Comparison of ENCODE assay signal across 29 cellular contexts in the genomic region with DNA sequence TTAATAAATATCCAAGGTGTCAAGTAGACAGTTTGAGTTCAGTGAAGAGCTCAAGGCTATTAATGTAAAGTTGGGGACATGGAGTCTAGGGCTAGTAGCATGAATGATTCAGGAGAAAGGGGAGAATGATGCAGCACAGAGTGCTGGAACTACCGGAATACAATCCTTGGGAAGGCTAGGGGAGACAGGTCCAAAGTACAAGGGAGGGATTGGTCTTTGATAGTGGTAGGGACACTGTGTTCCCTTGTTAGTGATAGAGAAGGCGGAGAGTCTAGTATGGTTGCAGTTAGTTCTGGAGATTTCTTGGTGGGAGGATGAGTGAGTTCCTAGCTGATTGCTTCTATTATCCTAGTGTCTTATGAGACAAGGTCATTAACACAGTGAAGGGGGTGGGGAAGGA. TPM values are rescaled to one million over a fixed set of nuclear protein-coding genes. Genes with fewer than 3 reads are reported as not detected.
DNase-seq lines count a peak whose midpoint lies in the region; ATAC-seq and TF ChIP-seq lines count a peak whose summit lies in the region.
"Had no signal": no experiment of that assay in that cellular context is flagged by ENCODE, and none has a peak within 500 bp of the region (broad histone marks: within the 10 kb centered on the region; RNA-seq: fewer than 3 reads in every experiment).

No MANE protein-coding gene starts in this region.

- no peaks in the 10 kb centered on the region for H3K9me3 Mint-ChIP-seq in activated naive CD4-positive, alpha-beta T cell treated with anti-CD3 and anti-CD28 coated beads for 36 hours
- no peaks in the 10 kb centered on the region for H3K9me3 Mint-ChIP-seq in activated naive CD4-positive, alpha-beta T cell treated with anti-CD3 and anti-CD28 coated beads, Interleukin-2, amount 50 U/mL, for 72 hours
- no peaks in the 10 kb centered on the region for H3K9me3 Mint-ChIP-seq in effector memory CD8-positive, alpha-beta T cell
- H3K9me3 Mint-ChIP-seq: activated naive CD4-positive, alpha-beta T cell treated with anti-CD3 and anti-CD28 coated beads, Interleukin-2, amount 10 ng/mL, durations not matched to agents 7 days and 5 days; activated T-cell treated with anti-CD3 and anti-CD28 coated beads, Interleukin-2, amount 50 U/mL, for 4 hours had no signal

- no peak overlapping the region for H3K4me3 ChIP-seq in psoas muscle
- H3K4me3 ChIP-seq: cardiac muscle cell, esophagus muscularis mucosa, skin epidermis had no signal

- WGBS in psoas muscle, 3 donors = 47 to 97% (median 86%) methylated on average over 2 of the region's 2 CpGs

- no peak overlapping the region for H3K4me3 Mint-ChIP-seq in activated naive CD4-positive, alpha-beta T cell treated with anti-CD3 and anti-CD28 coated beads for 36 hours
- H3K4me3 Mint-ChIP-seq in effector memory CD8-positive, alpha-beta T cell = no peak overlapping the region
- H3K4me3 Mint-ChIP-seq: activated naive CD4-positive, alpha-beta T cell treated with anti-CD3 and anti-CD28 coated beads, Interleukin-2, amount 10 ng/mL, durations not matched to agents 7 days and 5 days; activated T-cell treated with anti-CD3 and anti-CD28 coated beads, Interleukin-2, amount 50 U/mL, for 4 hours; endodermal cell; naive B cell had no signal

- DNase-seq in activated naive CD4-positive, alpha-beta T cell treated with anti-CD3 and anti-CD28 coated beads for 36 hours = no peak
- no peak for DNase-seq in activated naive CD4-positive, alpha-beta T cell treated with anti-CD3 and anti-CD28 coated beads, Interleukin-2, amount 50 U/mL, for 72 hours (ENCODE audit: low spot score in 2 of 2)
- DNase-seq in HT-29 (ENCODE audit: low spot score) = peak; percentile 16
- no peak for DNase-seq in effector memory CD8-positive, alpha-beta T cell
- no peak for DNase-seq in psoas muscle
- no peak for DNase-seq in substantia nigra (lab: John Stamatoyannopoulos, UW)
- DNase-seq: ACHN; activated naive CD4-positive, alpha-beta T cell treated with anti-CD3 and anti-CD28 coated beads, Interleukin-2, amount 10 ng/mL, durations not matched to agents 7 days and 5 days; activated T-cell treated with anti-CD3 and anti-CD28 coated beads, Interleukin-2, amount 50 U/mL, for 4 hours; aorta; BE2C; endodermal cell; foreskin keratinocyte; GDM1; naive B cell; NCI-H1105; NCI-H2029; NCI-H526 treated with DMSO at 0.1 percent for 48 hours; nucleus accumbens; SIG-M5; stimulated activated CD8-positive, alpha-beta memory T cell treated with anti-CD3 and anti-CD28 coated beads, Interleukin-4, amount 100 ng/mL, for 48 hours; SW 1271 had no signal

- CTCF ChIA-PET in activated naive CD4-positive, alpha-beta T cell treated with anti-CD3 and anti-CD28 coated beads for 36 hours (lab: Charles Lee) = interaction anchor here (0.6 kb wide), 1 partner anchor 843 kb away, joined by 3 read pairs; no protein-coding TSS in a partner anchor

- H3K27ac ChIP-seq in psoas muscle (no peak overlapping the region), substantia nigra (ENCODE audit: low read depth, low read length, poor library complexity, severe bottlenecking) (no peak overlapping the region)
- H3K27ac ChIP-seq: cardiac muscle cell, esophagus muscularis mucosa, foreskin keratinocyte, skin epidermis had no signal

- H3K36me3 Mint-ChIP-seq in activated naive CD4-positive, alpha-beta T cell treated with anti-CD3 and anti-CD28 coated beads for 36 hours (ENCODE audit: low read depth) = peaks cover 5% of the 10 kb centered on the region
- H3K36me3 Mint-ChIP-seq in activated naive CD4-positive, alpha-beta T cell treated with anti-CD3 and anti-CD28 coated beads, Interleukin-2, amount 50 U/mL, for 72 hours = no peaks in the 10 kb centered on the region
- H3K36me3 Mint-ChIP-seq in effector memory CD8-positive, alpha-beta T cell (ENCODE audit: insufficient read depth) = peaks cover 17% of the 10 kb centered on the region
- H3K36me3 Mint-ChIP-seq: naive B cell had no signal

- intact Hi-C loops in activated naive CD4-positive, alpha-beta T cell treated with anti-CD3 and anti-CD28 coated beads for 36 hours (cut with micrococcal nuclease) = no loop called here
- intact Hi-C loops in psoas muscle (cut with DNase I) = no loop called here

- no peak for TF ChIP-seq CTCF in psoas muscle (IDR thresholded peaks at IDR 0.05)

- no peak for ATAC-seq in activated naive CD4-positive, alpha-beta T cell treated with anti-CD3 and anti-CD28 coated beads, Interleukin-2, amount 50 U/mL, for 72 hours
- ATAC-seq in effector memory CD8-positive, alpha-beta T cell (replicated peaks) = no peak
- ATAC-seq in psoas muscle = peak in 3 of 4 donors; percentile 39 to 56 (median 49)
- ATAC-seq in HG03439 (IDR thresholded peaks at IDR 0.05; ENCODE audit: unreplicated experiment) = no peak
- ATAC-seq in HG03196 (IDR thresholded peaks at IDR 0.05; ENCODE audit: unreplicated experiment) = no peak
- ATAC-seq: activated CD4-positive, CD25-positive, alpha-beta regulatory T cell treated with anti-CD3 and anti-CD28 coated beads, Interleukin-2, amount 50 U/mL, for 24 hours; activated T-cell treated with anti-CD3 and anti-CD28 coated beads, Interleukin-2, amount 50 U/mL, for 4 hours; foreskin keratinocyte had no signal

- H3K27me3 Mint-ChIP-seq in activated naive CD4-positive, alpha-beta T cell treated with anti-CD3 and anti-CD28 coated beads for 36 hours (ENCODE audit: low read depth) = no peaks in the 10 kb centered on the region
- H3K27me3 Mint-ChIP-seq in effector memory CD8-positive, alpha-beta T cell = no peaks in the 10 kb centered on the region
- H3K27me3 Mint-ChIP-seq: activated naive CD4-positive, alpha-beta T cell treated with anti-CD3 and anti-CD28 coated beads, Interleukin-2, amount 10 ng/mL, durations not matched to agents 7 days and 5 days; naive B cell had no signal

- H3K9me3 ChIP-seq in psoas muscle = no peaks in the 10 kb centered on the region
- H3K9me3 ChIP-seq: BE2C, esophagus muscularis mucosa had no signal

- H3K4me1 Mint-ChIP-seq in activated naive CD4-positive, alpha-beta T cell treated with anti-CD3 and anti-CD28 coated beads for 36 hours (ENCODE audit: low read depth) = peaks cover 5% of the 10 kb centered on the region
- H3K4me1 Mint-ChIP-seq in effector memory CD8-positive, alpha-beta T cell (ENCODE audit: low read depth in 2 of 2) = peaks cover 4 to 7% of the 10 kb centered on the region in 2 donors
- H3K4me1 Mint-ChIP-seq: endodermal cell, naive B cell had no signal

- H3K36me3 ChIP-seq in psoas muscle (ENCODE audit: insufficient read depth in 1 of 2, low read depth in 1 of 2) = peaks cover 0 to 3% of the 10 kb centered on the region in 2 donors
- H3K36me3 ChIP-seq: BE2C, cardiac muscle cell, esophagus muscularis mucosa had no signal

- H3K27me3 ChIP-seq in psoas muscle (ENCODE audit: insufficient read depth in 3 of 3, low read length in 2 of 3) = no peaks in the 10 kb centered on the region
- H3K27me3 ChIP-seq: BE2C, cardiac muscle cell, esophagus muscularis mucosa, foreskin keratinocyte had no signal

- H3K4me1 ChIP-seq in psoas muscle = no peaks in the 10 kb centered on the region
- H3K4me1 ChIP-seq: BE2C, esophagus muscularis mucosa, foreskin keratinocyte had no signal

- H3K27ac Mint-ChIP-seq in activated naive CD4-positive, alpha-beta T cell treated with anti-CD3 and anti-CD28 coated beads for 36 hours = peak overlapping the region; percentile 50
- H3K27ac Mint-ChIP-seq in activated naive CD4-positive, alpha-beta T cell treated with anti-CD3 and anti-CD28 coated beads, Interleukin-2, amount 50 U/mL, for 72 hours = peak overlapping the region in 1 of 2 donors; percentile 17
- H3K27ac Mint-ChIP-seq in effector memory CD8-positive, alpha-beta T cell = peak overlapping the region; percentile 6 to 68
- H3K27ac Mint-ChIP-seq: activated naive CD4-positive, alpha-beta T cell treated with anti-CD3 and anti-CD28 coated beads, Interleukin-2, amount 10 ng/mL, durations not matched to agents 7 days and 5 days; endodermal cell had no signal

RNA-seq across cellular contexts. Expression of a gene that starts 8.7 kb away (rescaled TPM):
- total RNA-seq in activated naive CD4-positive, alpha-beta T cell treated with anti-CD3 and anti-CD28 coated beads for 36 hours = 1 to 10 TPM; 2.8 to 2.9 TPM
- 1 to 10 TPM; 4.1 to 6.0 TPM for total RNA-seq in activated naive CD4-positive, alpha-beta T cell treated with anti-CD3 and anti-CD28 coated beads, Interleukin-2, amount 50 U/mL, for 72 hours
- total RNA-seq in HT-29 (2014; rRNA removed; shearing (Covaris generic)) = 0.70 and 2.1 TPM in 2 replicates
- total RNA-seq in psoas muscle = 1 to 10 TPM in 3 of 4 donors, under 1 TPM in 1; 0.98 to 7.5 (median 2.9) TPM
- 1 to 10 TPM; 2.9 to 9.1 (median 4.7) TPM for polyA plus RNA-seq in psoas muscle

RNA-seq across cellular contexts. Expression of a gene that starts 31.4 kb away (rescaled TPM):
- 1 to 10 TPM; 2.1 to 2.5 TPM for total RNA-seq in activated naive CD4-positive, alpha-beta T cell treated with anti-CD3 and anti-CD28 coated beads for 36 hours
- 10 to 100 TPM in 1 of 2 donors, 1 to 10 TPM in 1; 6.8 to 43.0 TPM for total RNA-seq in activated naive CD4-positive, alpha-beta T cell treated with anti-CD3 and anti-CD28 coated beads, Interleukin-2, amount 50 U/mL, for 72 hours
- total RNA-seq in HT-29 (2014; rRNA removed; shearing (Covaris generic)) = 0.73 and 0.89 TPM in 2 replicates
- total RNA-seq in psoas muscle = under 1 TPM in 1 of 4 donors, not detected in 3; 0.21 TPM
- polyA plus RNA-seq in psoas muscle = under 1 TPM in 2 of 3 donors, not detected in 1; 0.01 to 0.05 TPM
- total RNA-seq: cardiac muscle cell, endodermal cell, foreskin keratinocyte, H1 had no signal
- polyA plus RNA-seq: cardiac muscle cell, foreskin keratinocyte, H1 had no signal

RNA-seq across cellular contexts. Expression of a gene that starts 54.0 kb away (rescaled TPM):
- total RNA-seq in activated naive CD4-positive, alpha-beta T cell treated with anti-CD3 and anti-CD28 coated beads for 36 hours = 100 to 1,000 TPM; 307 to 323 TPM
- total RNA-seq in activated naive CD4-positive, alpha-beta T cell treated with anti-CD3 and anti-CD28 coated beads, Interleukin-2, amount 50 U/mL, for 72 hours = 100 to 1,000 TPM; 362 to 427 TPM
- total RNA-seq in HT-29 (2014; rRNA removed; shearing (Covaris generic)) = 87.4 and 97.9 TPM in 2 replicates
- 10 to 100 TPM; 40.9 to 64.1 (median 51.8) TPM for total RNA-seq in psoas muscle
- polyA plus RNA-seq in psoas muscle = 10 to 100 TPM; 17.2 to 63.0 (median 23.5) TPM

Comparison
In these comparisons a context has a peak if more than half of its experiments do, and no peak if none do; other contexts are left out.
1. ATAC-seq: peak in psoas muscle (3 of 4); none in activated naive CD4-positive, alpha-beta T cell treated with anti-CD3 and anti-CD28 coated beads, Interleukin-2, amount 50 U/mL, for 72 hours (0 of 2), effector memory CD8-positive, alpha-beta T cell (single experiment), HG03439 (single experiment) and HG03196 (single experiment).